ENCODE assay signal across 20 cellular contexts in the genomic region with DNA sequence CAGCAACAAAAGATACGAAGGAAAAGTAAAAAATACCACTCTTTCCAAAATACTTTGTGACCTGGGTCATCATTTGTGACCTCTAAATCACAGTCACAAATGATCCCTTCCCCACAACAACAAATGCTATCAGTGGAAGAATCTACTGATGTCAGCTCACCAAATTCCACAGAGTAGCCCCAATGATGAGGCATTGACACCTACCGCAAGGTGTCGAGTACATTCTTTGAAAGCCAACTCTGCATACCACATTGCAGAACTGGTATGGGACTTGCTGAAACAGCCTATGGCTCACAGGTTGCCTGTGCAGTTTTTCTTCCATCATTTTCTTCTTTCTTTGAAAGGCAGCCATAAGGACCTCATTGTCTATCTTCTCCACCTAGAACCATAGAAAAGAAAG. TPM values are rescaled to one million over a fixed set of nuclear protein-coding genes. Genes with fewer than 3 reads are reported as not detected.
"Had no signal": no experiment of that assay in that cellular context is flagged by ENCODE, and none has a peak within 500 bp of the region (broad histone marks: within the 10 kb centered on the region; RNA-seq: fewer than 3 reads in every experiment).

No MANE protein-coding gene starts in this region.

- H2AFZ ChIP-seq: hepatocyte had no signal

- H3K27me3 ChIP-seq: colonic mucosa, hepatocyte, right atrium auricular region, sigmoid colon, stomach, transverse colon had no signal

- H3K4me3 Mint-ChIP-seq: naive thymus-derived CD8-positive, alpha-beta T cell had no signal

- H3K4me1 ChIP-seq: colonic mucosa, right atrium auricular region, sigmoid colon, transverse colon had no signal

- H3K27me3 Mint-ChIP-seq: naive thymus-derived CD8-positive, alpha-beta T cell had no signal

- H3K9me3 Mint-ChIP-seq: naive thymus-derived CD8-positive, alpha-beta T cell had no signal

- ATAC-seq: left colon; left ventricle myocardium superior; naive thymus-derived CD8-positive, alpha-beta T cell had no signal

- H3K4me3 ChIP-seq: colonic mucosa, hepatocyte, lung, right atrium auricular region, sigmoid colon, skin epidermis, stomach, thoracic aorta, transverse colon had no signal

- H3K4me2 ChIP-seq: hepatocyte had no signal

- H3K27ac ChIP-seq: colonic mucosa, hepatocyte, right atrium auricular region, sigmoid colon, skin epidermis, stomach, thoracic aorta, transverse colon had no signal

- DNase-seq: colonic mucosa; effector CD4-positive, alpha-beta T cell; foreskin melanocyte; head of caudate nucleus; left colon; left ventricle myocardium superior; mesenchymal stem cell; naive thymus-derived CD8-positive, alpha-beta T cell; sigmoid colon; stimulated activated naive CD4-positive, alpha-beta T cell; stomach; substantia nigra; transverse colon had no signal

- H3K79me2 ChIP-seq: hepatocyte had no signal

- H3K9me3 ChIP-seq: colonic mucosa, right atrium auricular region, sigmoid colon, stomach, thoracic aorta, transverse colon had no signal

RNA-seq across cellular contexts. Expression of gene PARP9, which starts 28.1 kb away (rescaled TPM):
- polyA plus RNA-seq: neural cell had no signal

RNA-seq across cellular contexts. Expression of gene DTX3L, which starts 28.2 kb away (rescaled TPM):
- polyA plus RNA-seq: neural cell had no signal

RNA-seq across cellular contexts. Expression of gene PARP15, which starts 41.5 kb away (rescaled TPM):
- total RNA-seq: kidney epithelial cell had no signal
- polyA plus RNA-seq: neural cell had no signal
